8 cellular contexts compared by ENCODE assay signal in genomic region chr7:105806592-105807266, GRCh38.
A peak's percentile ranks its signal among the peaks of the same experiment; 100 is the strongest.
DNase-seq lines count a peak whose midpoint lies in the region; ATAC-seq and TF ChIP-seq lines count a peak whose summit lies in the region.

No MANE protein-coding gene starts in this region.

- ATAC-seq in GM18505 (IDR thresholded peaks at IDR 0.05; ENCODE audit: unreplicated experiment) = peak; percentile 36
- peak; percentile 35 for ATAC-seq in HG03025 (IDR thresholded peaks at IDR 0.05; ENCODE audit: low FRiP score, unreplicated experiment)

- TF ChIP-seq POLR2A in GM18505 (IDR thresholded peaks at IDR 0.05; ENCODE audit: borderline replicate concordance, extremely low read depth, insufficient read depth, insufficient read length) = no peak

- DNase-seq in T follicular helper cell (ENCODE audit: low read depth) = peak; percentile 13
- DNase-seq in activated naive CD8-positive, alpha-beta T cell treated with anti-CD3 and anti-CD28 coated beads, Interleukin-2, amount 50 U/mL, for 16 hours (ENCODE audit: low read depth, low spot score) = peak; percentile 21
- peak; percentile 82 for DNase-seq in myocyte (ENCODE audit: low read depth)
- no peak for DNase-seq in NCI-H524 treated with DMSO at 0.1 percent for 48 hours (lab: John Stamatoyannopoulos, UW)
- no peak for DNase-seq in DMS 273 treated with DMSO at 0.1 percent for 48 hours (lab: John Stamatoyannopoulos, UW)
- no peak for DNase-seq in SHP77 (lab: John Stamatoyannopoulos, UW)

Comparison
In these comparisons a context has a peak if more than half of its experiments do, and no peak if none do; other contexts are left out.
1. DNase-seq: peak in T follicular helper cell (single experiment), activated naive CD8-positive, alpha-beta T cell treated with anti-CD3 and anti-CD28 coated beads, Interleukin-2, amount 50 U/mL, for 16 hours (single experiment) and myocyte (single experiment); none in NCI-H524 treated with DMSO at 0.1 percent for 48 hours (single experiment), DMS 273 treated with DMSO at 0.1 percent for 48 hours (single experiment) and SHP77 (0 of 2).